In the genomic region with DNA sequence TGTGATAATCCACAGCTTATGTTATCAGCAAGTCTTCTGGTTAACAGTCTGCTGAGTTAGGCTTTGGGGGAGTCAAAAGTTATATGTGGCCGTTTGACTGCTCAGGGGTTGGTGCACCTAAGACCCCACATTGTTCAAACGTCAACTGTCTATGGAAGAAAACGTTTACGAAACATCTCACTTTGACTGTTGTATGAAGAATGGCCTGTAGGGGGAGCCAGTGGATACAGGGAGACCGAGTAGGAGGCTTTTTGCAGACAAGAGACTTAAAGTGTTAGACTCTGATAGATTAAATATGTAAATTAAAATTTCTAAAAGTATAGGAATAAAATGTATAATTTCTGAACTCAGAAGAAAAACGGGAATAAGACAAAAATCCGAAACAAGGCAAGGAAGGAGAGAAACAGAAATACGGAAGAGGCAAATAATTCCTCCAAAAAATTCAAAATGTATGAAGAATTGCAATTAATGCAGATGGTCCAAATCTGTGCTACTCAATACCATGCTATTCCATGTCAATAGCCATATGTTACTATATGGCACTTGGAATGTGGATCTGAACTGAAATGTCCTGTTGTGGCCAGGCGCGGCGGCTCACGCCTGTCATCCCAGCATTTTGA, we compare ENCODE assay signal across 8 cellular contexts. TPM values are rescaled to one million over a fixed set of nuclear protein-coding genes. Genes with fewer than 3 reads are reported as not detected.
DNase-seq lines count a peak whose midpoint lies in the region; ATAC-seq and TF ChIP-seq lines count a peak whose summit lies in the region.

No MANE protein-coding gene starts in this region.

- H3K36me3 Mint-ChIP-seq in CD4-positive, alpha-beta T cell (ENCODE audit: low read depth), result no peaks in the 10 kb centered on the region
- H3K36me3 Mint-ChIP-seq in endothelial cell (ENCODE audit: low read depth, unreplicated experiment), result peaks cover 7% of the 10 kb centered on the region

- no peaks in the 10 kb centered on the region for H3K27me3 ChIP-seq in CD4-positive, alpha-beta T cell (ENCODE audit: control insufficient read depth, insufficient read depth, low read length)

- peak; percentile 94 for TF ChIP-seq CTCF in CD4-positive, alpha-beta T cell (IDR thresholded peaks at IDR 0.05)
- peak; percentile 62 for TF ChIP-seq CTCF in endothelial cell (IDR thresholded peaks at IDR 0.05; ENCODE audit: unreplicated experiment)

- ATAC-seq in CD4-positive, alpha-beta T cell (ENCODE audit: poor library complexity), result peak; percentile 77
- peak; percentile 53 for ATAC-seq in HG03378 (IDR thresholded peaks at IDR 0.05; ENCODE audit: unreplicated experiment)

- DNase-seq in CD4-positive, alpha-beta T cell, result peak; percentile 39 to 88 (median 71)
- peak; percentile 60 to 85 for DNase-seq in NOMO-1 (lab: John Stamatoyannopoulos, UW; ENCODE audit: unreplicated experiment in 2 of 2)
- DNase-seq in activated CD8-positive, alpha-beta memory T cell treated with anti-CD3 and anti-CD28 coated beads for 24 hours, result peak; percentile 86
- peak; percentile 67 for DNase-seq in endothelial cell (ENCODE audit: low spot score)
- DNase-seq in mucosa of gallbladder (ENCODE audit: low spot score), result peak; percentile 88
- peak; percentile 60 for DNase-seq in stimulated activated CD8-positive, alpha-beta memory T cell treated with anti-CD3 and anti-CD28 coated beads, Interleukin-7, amount 100 ng/mL, for 24 hours (ENCODE audit: low read depth)
- no peak for DNase-seq in NCI-H187 (lab: John Stamatoyannopoulos, UW)

- no peaks in the 10 kb centered on the region for H3K9me3 ChIP-seq in CD4-positive, alpha-beta T cell (ENCODE audit: control insufficient read depth, low read length)

- POLR2A ChIA-PET in CD4-positive, alpha-beta T cell (lab: Charles Lee), result interaction anchor here (1.0 to 1.8 kb wide), 2 partner anchors 10 to 231 kb away, joined by 4 to 6 read pairs; no protein-coding TSS in a partner anchor

- no peak overlapping the region for H3K4me3 Mint-ChIP-seq in CD4-positive, alpha-beta T cell
- H3K4me3 Mint-ChIP-seq in endothelial cell (ENCODE audit: unreplicated experiment), result peak overlapping the region; percentile 4

- H3K27ac ChIP-seq in CD4-positive, alpha-beta T cell (ENCODE audit: low read depth, low read length), result no peak overlapping the region

- no peaks in the 10 kb centered on the region for H3K9me3 Mint-ChIP-seq in CD4-positive, alpha-beta T cell
- peaks cover 8% of the 10 kb centered on the region for H3K9me3 Mint-ChIP-seq in endothelial cell (ENCODE audit: unreplicated experiment)

- intact Hi-C loops in CD4-positive, alpha-beta T cell (cut with DNase I, micrococcal nuclease), result loop anchor here (1.0 to 5.0 kb wide), 6 partner anchors 40 to 231 kb away; partner anchors contain the start of genes SH2D3A (in 1 of the 2) and TNFSF14 (in 1 of the 2)

- H3K27me3 Mint-ChIP-seq in CD4-positive, alpha-beta T cell, result peaks cover 4% of the 10 kb centered on the region
- peaks cover 1% of the 10 kb centered on the region for H3K27me3 Mint-ChIP-seq in endothelial cell (ENCODE audit: unreplicated experiment)

- peaks cover 4% of the 10 kb centered on the region for H3K4me1 Mint-ChIP-seq in CD4-positive, alpha-beta T cell (ENCODE audit: low read depth)
- H3K4me1 Mint-ChIP-seq in endothelial cell (ENCODE audit: unreplicated experiment), result no peaks in the 10 kb centered on the region

- CTCF ChIA-PET in CD4-positive, alpha-beta T cell (lab: Charles Lee), result interaction anchor here (0.9 to 2.2 kb wide), 7 partner anchors 9 to 232 kb away, joined by 3 to 12 read pairs (median 5); partner anchors contain the start of gene TNFSF14

- H3K27ac Mint-ChIP-seq in CD4-positive, alpha-beta T cell, result no peak overlapping the region
- no peak overlapping the region for H3K27ac Mint-ChIP-seq in endothelial cell (ENCODE audit: unreplicated experiment)

RNA-seq across cellular contexts. Expression of gene TNFSF14, which starts 37.8 kb away (rescaled TPM):
- 1 to 10 TPM; 2.5 to 2.6 TPM for total RNA-seq in CD4-positive, alpha-beta T cell
- not detected for total RNA-seq in endothelial cell (ENCODE audit: unreplicated experiment)
- total RNA-seq in mucosa of gallbladder, result 1.8 TPM

RNA-seq across cellular contexts. Expression of gene CD70, which starts 41.2 kb away (rescaled TPM):
- total RNA-seq in CD4-positive, alpha-beta T cell, result not detected
- total RNA-seq in endothelial cell (ENCODE audit: unreplicated experiment) (0.51 TPM), mucosa of gallbladder (not detected)

Comparison
In these comparisons a context has a peak if more than half of its experiments do, and no peak if none do; other contexts are left out.
1. DNase-seq: peak in CD4-positive, alpha-beta T cell (10 of 10), NOMO-1 (2 of 2), activated CD8-positive, alpha-beta memory T cell treated with anti-CD3 and anti-CD28 coated beads for 24 hours (single experiment), endothelial cell (single experiment), mucosa of gallbladder (single experiment) and stimulated activated CD8-positive, alpha-beta memory T cell treated with anti-CD3 and anti-CD28 coated beads, Interleukin-7, amount 100 ng/mL, for 24 hours (single experiment); none in NCI-H187 (0 of 2).